Comparison of ENCODE assay signal across 8 cellular contexts in the genomic region with DNA sequence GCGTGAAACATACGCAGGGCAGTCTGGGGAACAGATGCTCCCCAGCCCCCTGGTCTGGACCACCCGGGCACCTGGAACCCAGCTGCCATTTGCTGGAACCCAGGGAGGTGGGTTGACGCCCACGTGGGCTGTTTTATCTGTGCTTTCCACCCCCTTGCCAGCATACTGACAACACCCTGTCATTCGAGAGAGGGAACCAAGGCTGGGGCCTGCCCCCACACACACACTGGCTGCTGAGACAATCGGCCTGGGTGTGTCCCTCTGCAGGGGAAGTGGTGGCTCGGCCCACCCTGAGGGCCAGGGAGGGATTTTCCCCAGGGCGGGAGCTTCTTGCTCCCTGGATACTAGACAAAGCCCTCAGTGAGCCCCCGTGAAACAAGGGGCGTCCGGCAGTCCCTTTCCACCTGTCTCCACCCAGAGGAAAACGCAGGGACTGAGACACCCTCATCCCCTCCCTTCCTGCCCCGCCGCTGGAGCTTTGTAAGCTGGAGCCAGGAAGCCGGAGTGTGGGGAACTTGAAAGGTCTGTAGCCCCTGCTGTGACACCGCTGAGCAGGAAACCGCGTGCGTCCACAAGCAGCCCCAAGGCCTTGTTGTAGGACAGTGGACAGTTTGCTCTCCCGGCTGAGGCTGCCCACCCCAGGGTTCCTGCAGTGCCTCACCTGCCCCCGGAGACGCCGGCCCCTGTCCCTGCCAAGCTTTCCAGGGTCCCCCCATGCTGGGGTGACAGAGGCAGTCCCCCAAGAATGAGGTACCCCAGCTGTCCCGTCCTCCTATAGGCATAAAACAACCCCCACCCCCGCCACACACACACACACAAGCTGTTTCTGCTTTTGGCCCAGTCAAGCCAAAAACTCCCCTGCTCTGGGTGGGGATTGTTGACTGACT. TPM values are rescaled to one million over a fixed set of nuclear protein-coding genes. Genes with fewer than 3 reads are reported as not detected.
DNase-seq lines count a peak whose midpoint lies in the region; ATAC-seq and TF ChIP-seq lines count a peak whose summit lies in the region.

No MANE protein-coding gene starts in this region.

- ATAC-seq in left colon (peak; percentile 83), GM18867 (IDR thresholded peaks at IDR 0.05; ENCODE audit: unreplicated experiment) (no peak)
- ATAC-seq in stimulated activated effector memory CD8-positive, alpha-beta T cell treated with anti-CD3 and anti-CD28 coated beads, Interleukin-12 subunit alpha, Interleukin-12 subunit beta, amount 100 ng/mL, for 72 hours, result peak; percentile 95

- H3K4me1 Mint-ChIP-seq in stimulated activated effector memory CD8-positive, alpha-beta T cell treated with anti-CD3 and anti-CD28 coated beads, Interleukin-12 subunit alpha, Interleukin-12 subunit beta, amount 100 ng/mL, for 72 hours, result peaks cover 24% of the 10 kb centered on the region
- peaks cover 6% of the 10 kb centered on the region for H3K4me1 Mint-ChIP-seq in progenitor cell of endocrine pancreas (ENCODE audit: low read depth)

- DNase-seq in AG20443 (ENCODE audit: low spot score) (peak; percentile 44), GM20000 (ENCODE audit: low spot score) (peak; percentile 84), NOMO-1 treated with dmso at 0.1 percent for 144 hours (lab: John Stamatoyannopoulos, UW; ENCODE audit: unreplicated experiment) (peak; percentile 85), left colon (peak; percentile 63 to 72), progenitor cell of endocrine pancreas (ENCODE audit: low spot score, unreplicated experiment) (no peak)
- DNase-seq in activated naive CD4-positive, alpha-beta T cell treated with anti-CD3 and anti-CD28 coated beads, Interleukin-2, amount 50 U/mL, for 16 hours, result peak; percentile 34
- peak; percentile 39 to 76 for DNase-seq in stimulated activated effector memory CD8-positive, alpha-beta T cell treated with anti-CD3 and anti-CD28 coated beads, Interleukin-12 subunit alpha, Interleukin-12 subunit beta, amount 100 ng/mL, for 72 hours (ENCODE audit: low spot score in 2 of 2)

- peaks cover 8% of the 10 kb centered on the region for H3K27me3 Mint-ChIP-seq in progenitor cell of endocrine pancreas

- no peaks in the 10 kb centered on the region for H3K36me3 Mint-ChIP-seq in stimulated activated effector memory CD8-positive, alpha-beta T cell treated with anti-CD3 and anti-CD28 coated beads, Interleukin-12 subunit alpha, Interleukin-12 subunit beta, amount 100 ng/mL, for 72 hours
- no peaks in the 10 kb centered on the region for H3K36me3 Mint-ChIP-seq in progenitor cell of endocrine pancreas (ENCODE audit: insufficient read depth)

- TF ChIP-seq CTCF in GM20000 (IDR thresholded peaks at IDR 0.05; ENCODE audit: extremely low read depth, missing control alignments) (no peak), progenitor cell of endocrine pancreas (IDR thresholded peaks at IDR 0.05; ENCODE audit: unreplicated experiment) (no peak)

- H3K9me3 Mint-ChIP-seq in stimulated activated effector memory CD8-positive, alpha-beta T cell treated with anti-CD3 and anti-CD28 coated beads, Interleukin-12 subunit alpha, Interleukin-12 subunit beta, amount 100 ng/mL, for 72 hours, result no peaks in the 10 kb centered on the region
- no peaks in the 10 kb centered on the region for H3K9me3 Mint-ChIP-seq in progenitor cell of endocrine pancreas (ENCODE audit: low read depth)

- intact Hi-C loops in left colon (cut with DNase I, micrococcal nuclease), result no loop called here

- H3K4me3 Mint-ChIP-seq in stimulated activated effector memory CD8-positive, alpha-beta T cell treated with anti-CD3 and anti-CD28 coated beads, Interleukin-12 subunit alpha, Interleukin-12 subunit beta, amount 100 ng/mL, for 72 hours, result peak overlapping the region; percentile 74
- H3K4me3 Mint-ChIP-seq in progenitor cell of endocrine pancreas (ENCODE audit: low read depth), result no peak overlapping the region

- peak overlapping the region; percentile 93 for H3K27ac Mint-ChIP-seq in stimulated activated effector memory CD8-positive, alpha-beta T cell treated with anti-CD3 and anti-CD28 coated beads, Interleukin-12 subunit alpha, Interleukin-12 subunit beta, amount 100 ng/mL, for 72 hours
- H3K27ac Mint-ChIP-seq in progenitor cell of endocrine pancreas, result no peak overlapping the region

RNA-seq across cellular contexts. Expression of a gene that starts 14.1 kb away (rescaled TPM):
- total RNA-seq in left colon (10 to 100 TPM in 1 of 2 donors, 1 to 10 TPM in 1; 9.7 to 10.2 TPM), progenitor cell of endocrine pancreas (3.5 and 4.6 TPM in 2 replicates)

RNA-seq across cellular contexts. Expression of a gene that starts 51.0 kb away (rescaled TPM):
- total RNA-seq in left colon (1 to 10 TPM in 1 of 2 donors, under 1 TPM in 1; 0.37 to 1.6 TPM), progenitor cell of endocrine pancreas (2.3 and 2.5 TPM in 2 replicates)
